Comparison of ENCODE assay signal across 1 cellular context in genomic region chr15:38650384-38650783, GRCh38.
TF ChIP-seq lines count a peak whose summit lies in the region.

No MANE protein-coding gene starts in this region.

TF ChIP-seq in HepG2, 621 proteins besides CTCF, POLR2A, EP300 and RAD21 (continued from another document):
- TF ChIP-seq AHDC1 (CRISPR knock-in tag; IDR thresholded peaks at IDR 0.05; ENCODE audit: borderline replicate concordance): no peak
- TF ChIP-seq MIXL1 (CRISPR knock-in tag; IDR thresholded peaks at IDR 0.05): no peak
- TF ChIP-seq TFAP4 (IDR thresholded peaks at IDR 0.05; ENCODE audit: borderline replicate concordance, low read depth): no peak
- TF ChIP-seq ZNF557 (CRISPR knock-in tag; IDR thresholded peaks at IDR 0.05): no peak
- TF ChIP-seq ZFX (CRISPR knock-in tag; IDR thresholded peaks at IDR 0.05; ENCODE audit: low read depth): no peak
- TF ChIP-seq MXD3 (CRISPR knock-in tag; IDR thresholded peaks at IDR 0.05): no peak
- TF ChIP-seq MXD1 (CRISPR knock-in tag; IDR thresholded peaks at IDR 0.05): no peak
- TF ChIP-seq ZNF329 (CRISPR knock-in tag; IDR thresholded peaks at IDR 0.05; ENCODE audit: low read depth): no peak
- TF ChIP-seq ZNF124 (CRISPR knock-in tag; IDR thresholded peaks at IDR 0.05): no peak
- TF ChIP-seq CEBPG (CRISPR knock-in tag; IDR thresholded peaks at IDR 0.05): no peak
